Comparison of ENCODE assay signal across 16 cellular contexts in genomic region chr13:41644742-41645141, GRCh38.
A peak's percentile ranks its signal among the peaks of the same experiment; 100 is the strongest.
DNase-seq lines count a peak whose midpoint lies in the region; ATAC-seq and TF ChIP-seq lines count a peak whose summit lies in the region.
"Had no signal": no experiment of that assay in that cellular context is flagged by ENCODE, and none has a peak within 500 bp of the region (broad histone marks: within the 10 kb centered on the region; RNA-seq: fewer than 3 reads in every experiment).

No MANE protein-coding gene starts in this region.

- H3F3A ChIP-seq in PC-9 (ENCODE audit: insufficient read depth, low read depth), result peaks cover 6% of the 10 kb centered on the region

- H3K4me1 ChIP-seq in PC-9 (replicated peaks; ENCODE audit: insufficient read depth) (peaks cover 37% of the 10 kb centered on the region), muscle layer of duodenum (ENCODE audit: control insufficient read depth in 1 of 2, insufficient read depth in 2 of 2, low read length in 2 of 2) (peaks cover 0 to 9% of the 10 kb centered on the region in 2 donors), tibial artery (peaks cover 0 to 67% (median 34%) of the 10 kb centered on the region in 4 donors)
- H3K4me1 ChIP-seq: BLaER1 had no signal

- peaks cover 3% of the 10 kb centered on the region for H3K4me1 Mint-ChIP-seq in activated CD4-positive, alpha-beta memory T cell treated with anti-CD3 and anti-CD28 coated beads for 36 hours (ENCODE audit: low read depth)
- H3K4me1 Mint-ChIP-seq: natural killer cell had no signal

- POLR2A ChIA-PET in PC-9 (lab: Charles Lee; ENCODE audit: unreplicated experiment), result no interaction called here
- POLR2A ChIA-PET in activated CD4-positive, alpha-beta memory T cell treated with anti-CD3 and anti-CD28 coated beads for 36 hours (lab: Charles Lee), result no interaction called here

- intact Hi-C loops in PC-9 (cut with micrococcal nuclease; ENCODE audit: unreplicated experiment) (no loop called here), tibial artery (cut with DNase I; ENCODE audit: low total_unique reads) (no loop called here)
- intact Hi-C loops in activated CD4-positive, alpha-beta memory T cell treated with anti-CD3 and anti-CD28 coated beads for 36 hours (cut with micrococcal nuclease), result no loop called here

- H3K36me3 Mint-ChIP-seq in activated CD4-positive, alpha-beta memory T cell treated with anti-CD3 and anti-CD28 coated beads for 36 hours, result no peaks in the 10 kb centered on the region
- H3K36me3 Mint-ChIP-seq: natural killer cell had no signal

- no peak for ATAC-seq in HG02840 (IDR thresholded peaks at IDR 0.05; ENCODE audit: low FRiP score, unreplicated experiment)
- ATAC-seq: natural killer cell had no signal

- H3K36me3 ChIP-seq in PC-9 (ENCODE audit: low read depth), result no peaks in the 10 kb centered on the region
- H3K36me3 ChIP-seq in muscle layer of duodenum (ENCODE audit: control insufficient read depth in 1 of 2, insufficient read depth in 2 of 2, low read length in 2 of 2), result no peaks in the 10 kb centered on the region
- no peaks in the 10 kb centered on the region for H3K36me3 ChIP-seq in tibial artery
- H3K36me3 ChIP-seq: BLaER1 had no signal

- H3K9me2 ChIP-seq in PC-9 (ENCODE audit: insufficient read depth), result no peaks in the 10 kb centered on the region

- no peaks in the 10 kb centered on the region for H3K79me2 ChIP-seq in PC-9 (ENCODE audit: low read depth)

- no peaks in the 10 kb centered on the region for H3K27me3 Mint-ChIP-seq in activated CD4-positive, alpha-beta memory T cell treated with anti-CD3 and anti-CD28 coated beads for 36 hours
- H3K27me3 Mint-ChIP-seq: activated CD4-positive, alpha-beta T cell treated with anti-CD3 and anti-CD28 coated beads, Interleukin-2, amount 10 ng/mL, durations not matched to agents 7 days and 5 days had no signal

- H4K20me1 ChIP-seq in PC-9 (ENCODE audit: insufficient read depth), result no peaks in the 10 kb centered on the region
- H4K20me1 ChIP-seq: BLaER1 had no signal

- no peak overlapping the region for H3K27ac Mint-ChIP-seq in activated CD4-positive, alpha-beta memory T cell treated with anti-CD3 and anti-CD28 coated beads for 36 hours
- H3K27ac Mint-ChIP-seq: activated CD4-positive, alpha-beta T cell treated with anti-CD3 and anti-CD28 coated beads, Interleukin-2, amount 10 ng/mL, durations not matched to agents 7 days and 5 days; natural killer cell had no signal

- no peak overlapping the region for H3K4me3 ChIP-seq in PC-9
- H3K4me3 ChIP-seq in muscle layer of duodenum (ENCODE audit: low read depth in 1 of 2, low read length in 2 of 2), result no peak overlapping the region
- H3K4me3 ChIP-seq in tibial artery, result no peak overlapping the region
- H3K4me3 ChIP-seq: BLaER1 had no signal

- no peak for TF ChIP-seq CTCF in PC-9 (conservative IDR thresholded peaks at IDR 0.05)
- TF ChIP-seq CTCF in tibial artery (IDR thresholded peaks at IDR 0.05), result no peak

- no TSS peak for BruUV-seq in PC-9 (replicated peaks; lab: Mats Ljungman, UMichigan)

- CTCF ChIA-PET in PC-9 (lab: Charles Lee), result no interaction called here
- CTCF ChIA-PET in activated CD4-positive, alpha-beta memory T cell treated with anti-CD3 and anti-CD28 coated beads for 36 hours (lab: Charles Lee), result no interaction called here

- H2AFZ ChIP-seq in PC-9, result no peak overlapping the region

- H3K27ac ChIP-seq in PC-9 (no peak overlapping the region), muscle layer of duodenum (ENCODE audit: low read length) (peak overlapping the region; percentile 7), tibial artery (peak overlapping the region; percentile 50 to 61)
- H3K27ac ChIP-seq: BLaER1 had no signal

- H3K4me2 ChIP-seq in PC-9, result 0 out of 2 replicates have a peak overlapping the region, but pooled peaks have one; percentile 30
- H3K4me2 ChIP-seq: BLaER1 had no signal

- no peaks in the 10 kb centered on the region for H3K27me3 ChIP-seq in PC-9 (ENCODE audit: insufficient read depth, low read depth)
- no peaks in the 10 kb centered on the region for H3K27me3 ChIP-seq in muscle layer of duodenum (ENCODE audit: low read depth, low read length)
- no peaks in the 10 kb centered on the region for H3K27me3 ChIP-seq in tibial artery
- H3K27me3 ChIP-seq: BLaER1 had no signal

- DNase-seq in PC-9 (no peak), dermis blood vessel endothelial cell (peak; percentile 37), tibial artery (no peak), NCI-H1105 treated with DMSO at 0.1 percent for 48 hours (lab: John Stamatoyannopoulos, UW) (no peak)
- no peak for DNase-seq in activated CD4-positive, alpha-beta memory T cell treated with anti-CD3 and anti-CD28 coated beads for 36 hours
- DNase-seq: activated CD4-positive, alpha-beta T cell treated with anti-CD3 and anti-CD28 coated beads, Interleukin-2, amount 10 ng/mL, durations not matched to agents 7 days and 5 days; activated naive CD4-positive, alpha-beta T cell treated with anti-CD3 and anti-CD28 coated beads, Interleukin-2, amount 50 U/mL, for 16 hours; activated T-cell treated with anti-CD3 and anti-CD28 coated beads for 4 hours; MV-4-11; natural killer cell; NCI-H2107; NCI-H526; stimulated activated CD4-positive, alpha-beta T cell treated with anti-CD3 and anti-CD28 coated beads, Interleukin-1b, Interleukin-23, amount 100 ng/mL, for 48 hours had no signal

- H3K9me3 ChIP-seq in PC-9 (ENCODE audit: insufficient read depth, low read depth) (no peaks in the 10 kb centered on the region), muscle layer of duodenum (ENCODE audit: control insufficient read depth in 1 of 2, low read length in 2 of 2) (no peaks in the 10 kb centered on the region), tibial artery (no peaks in the 10 kb centered on the region)
- H3K9me3 ChIP-seq: BLaER1 had no signal

- no peak overlapping the region for H3K4me3 Mint-ChIP-seq in activated CD4-positive, alpha-beta memory T cell treated with anti-CD3 and anti-CD28 coated beads for 36 hours
- H3K4me3 Mint-ChIP-seq: activated CD4-positive, alpha-beta T cell treated with anti-CD3 and anti-CD28 coated beads, Interleukin-2, amount 10 ng/mL, durations not matched to agents 7 days and 5 days; natural killer cell had no signal

- H3K9me3 Mint-ChIP-seq in activated CD4-positive, alpha-beta memory T cell treated with anti-CD3 and anti-CD28 coated beads for 36 hours, result no peaks in the 10 kb centered on the region
- H3K9me3 Mint-ChIP-seq: activated CD4-positive, alpha-beta T cell treated with anti-CD3 and anti-CD28 coated beads, Interleukin-2, amount 10 ng/mL, durations not matched to agents 7 days and 5 days; natural killer cell had no signal
